8 cellular contexts compared by ENCODE assay signal in genomic region chr7:48109848-48110663, GRCh38. TPM values are rescaled to one million over a fixed set of nuclear protein-coding genes. Genes with fewer than 3 reads are reported as not detected.
A peak's percentile ranks its signal among the peaks of the same experiment; 100 is the strongest.
DNase-seq lines count a peak whose midpoint lies in the region; ATAC-seq and TF ChIP-seq lines count a peak whose summit lies in the region.

No MANE protein-coding gene starts in this region.

- no peak for TF ChIP-seq POLR2A in ovary (IDR thresholded peaks at IDR 0.05)

- H3K27me3 ChIP-seq in ovary: no peaks in the 10 kb centered on the region
- no peaks in the 10 kb centered on the region for H3K27me3 ChIP-seq in upper lobe of right lung

- H3K36me3 ChIP-seq in ovary (no peaks in the 10 kb centered on the region), upper lobe of right lung (peaks cover 41% of the 10 kb centered on the region)

- DNase-seq in DMS53 (lab: John Stamatoyannopoulos, UW): peak; percentile 88
- peak; percentile 85 for DNase-seq in HK-2 (ENCODE audit: unreplicated experiment)
- DNase-seq in activated T-helper 1 cell treated with anti-CD3 and anti-CD28 coated beads, Interleukin-12 subunit alpha, Interleukin-12 subunit beta, Interleukin-2, Interleukin-4 antibody, amounts not matched to agents 30 ng/mL and 10 ng/mL and 1 ng/mL, durations not matched to agents 14 hours and 24 hours and 36 hours (ENCODE audit: low spot score): peak; percentile 75
- DNase-seq in foreskin fibroblast: peak in 1 of 2 donors; percentile 69
- DNase-seq in ovary: peak; percentile 46 to 78 (median 74)
- peak; percentile 86 for DNase-seq in upper lobe of right lung

- H3K4me1 ChIP-seq in ovary (ENCODE audit: insufficient read depth) (no peaks in the 10 kb centered on the region), upper lobe of right lung (no peaks in the 10 kb centered on the region)

- no peak for TF ChIP-seq EP300 in ovary (IDR thresholded peaks at IDR 0.05)

- H3K9me3 Mint-ChIP-seq in activated T-helper 1 cell treated with anti-CD3 and anti-CD28 coated beads, Interleukin-12 subunit alpha, Interleukin-12 subunit beta, Interleukin-2, Interleukin-4 antibody, amounts not matched to agents 30 ng/mL and 10 ng/mL and 1 ng/mL, durations not matched to agents 14 hours and 24 hours and 36 hours: no peaks in the 10 kb centered on the region

- peak; percentile 85 for ATAC-seq in GM21360 (IDR thresholded peaks at IDR 0.05; ENCODE audit: unreplicated experiment)
- peak; percentile 91 for ATAC-seq in upper lobe of right lung

- peaks cover 23% of the 10 kb centered on the region for H3K4me1 Mint-ChIP-seq in activated T-helper 1 cell treated with anti-CD3 and anti-CD28 coated beads, Interleukin-12 subunit alpha, Interleukin-12 subunit beta, Interleukin-2, Interleukin-4 antibody, amounts not matched to agents 30 ng/mL and 10 ng/mL and 1 ng/mL, durations not matched to agents 14 hours and 24 hours and 36 hours (ENCODE audit: low read depth)

- intact Hi-C loops in activated T-helper 1 cell treated with anti-CD3 and anti-CD28 coated beads, Interleukin-12 subunit alpha, Interleukin-12 subunit beta, Interleukin-2, Interleukin-4 antibody, amounts not matched to agents 30 ng/mL and 10 ng/mL and 1 ng/mL, durations not matched to agents 14 hours and 24 hours and 36 hours (cut with micrococcal nuclease): loop anchor here (1.0 kb wide), 8 partner anchors 13 to 165 kb away; partner anchors contain the start of genes C7orf57, HUS1 and UPP1
- intact Hi-C loops in ovary (cut with DNase I) (loop anchor here in 3 of 4 donors (2.0 to 10.0 kb wide), 4 partner anchors 118 to 855 kb away; no protein-coding TSS in a partner anchor), upper lobe of right lung (cut with DNase I) (no loop called here)

- 13 to 19% (median 16%) methylated on average over 9 of the region's 9 CpGs for WGBS in ovary, 3 donors

- peak; percentile 91 for TF ChIP-seq CTCF in foreskin fibroblast (IDR thresholded peaks at IDR 0.05; ENCODE audit: low read depth, low read length)
- peak; percentile 91 to 96 (median 93) for TF ChIP-seq CTCF in ovary (IDR thresholded peaks at IDR 0.05)
- peak; percentile 100 for TF ChIP-seq CTCF in upper lobe of right lung (IDR thresholded peaks at IDR 0.05)

- H3K27ac ChIP-seq in ovary (no peak overlapping the region), upper lobe of right lung (no peak overlapping the region)

- peaks cover 31% of the 10 kb centered on the region for H3K36me3 Mint-ChIP-seq in activated T-helper 1 cell treated with anti-CD3 and anti-CD28 coated beads, Interleukin-12 subunit alpha, Interleukin-12 subunit beta, Interleukin-2, Interleukin-4 antibody, amounts not matched to agents 30 ng/mL and 10 ng/mL and 1 ng/mL, durations not matched to agents 14 hours and 24 hours and 36 hours (ENCODE audit: low read depth)

- H3K4me3 Mint-ChIP-seq in activated T-helper 1 cell treated with anti-CD3 and anti-CD28 coated beads, Interleukin-12 subunit alpha, Interleukin-12 subunit beta, Interleukin-2, Interleukin-4 antibody, amounts not matched to agents 30 ng/mL and 10 ng/mL and 1 ng/mL, durations not matched to agents 14 hours and 24 hours and 36 hours: no peak overlapping the region

- H3K4me3 ChIP-seq in foreskin fibroblast (ENCODE audit: low read depth in 1 of 2, low read length in 2 of 2) (no peak overlapping the region), ovary (no peak overlapping the region), upper lobe of right lung (no peak overlapping the region)

- H3K27me3 Mint-ChIP-seq in activated T-helper 1 cell treated with anti-CD3 and anti-CD28 coated beads, Interleukin-12 subunit alpha, Interleukin-12 subunit beta, Interleukin-2, Interleukin-4 antibody, amounts not matched to agents 30 ng/mL and 10 ng/mL and 1 ng/mL, durations not matched to agents 14 hours and 24 hours and 36 hours (ENCODE audit: insufficient read depth): no peaks in the 10 kb centered on the region

- H3K9me3 ChIP-seq in ovary: no peaks in the 10 kb centered on the region
- no peaks in the 10 kb centered on the region for H3K9me3 ChIP-seq in upper lobe of right lung

- H3K27ac Mint-ChIP-seq in activated T-helper 1 cell treated with anti-CD3 and anti-CD28 coated beads, Interleukin-12 subunit alpha, Interleukin-12 subunit beta, Interleukin-2, Interleukin-4 antibody, amounts not matched to agents 30 ng/mL and 10 ng/mL and 1 ng/mL, durations not matched to agents 14 hours and 24 hours and 36 hours: no peak overlapping the region

TF ChIP-seq in PFSK-1, 5 proteins besides CTCF, POLR2A, EP300 and RAD21:
- TF ChIP-seq FOXP2 (optimal IDR thresholded peaks at IDR 0.05; ENCODE audit: borderline replicate concordance, extremely low read depth, extremely low read length, insufficient read depth) (no peak), REST (IDR thresholded peaks at IDR 0.05; ENCODE audit: insufficient read depth in 1 of 2, low read depth in 2 of 2, low read length in 2 of 2) (no peak), SIN3A (IDR thresholded peaks at IDR 0.05; ENCODE audit: borderline replicate concordance, insufficient read depth, low read length) (peak; percentile 34; the same call in 1 of the 2 replicates)

RNA-seq across cellular contexts. Expression of gene UPP1, which starts 21.0 kb away (rescaled TPM):
- polyA plus RNA-seq in PFSK-1 (2012; ENCODE audit: insufficient read length, low read depth): 523 TPM
- 51.6 and 55.4 TPM in 2 replicates for total RNA-seq in activated T-helper 1 cell treated with anti-CD3 and anti-CD28 coated beads, Interleukin-12 subunit alpha, Interleukin-12 subunit beta, Interleukin-2, Interleukin-4 antibody, amounts not matched to agents 30 ng/mL and 10 ng/mL and 1 ng/mL, durations not matched to agents 14 hours and 24 hours and 36 hours
- 10 to 100 TPM in 2 of 7 donors, 1 to 10 TPM in 5; 5.4 to 13.5 (median 7.1) TPM for total RNA-seq in ovary
- polyA plus RNA-seq in ovary: 1 to 10 TPM; 5.9 to 8.0 TPM
- total RNA-seq in upper lobe of right lung: 68.9 TPM
